Comparison of ENCODE assay signal across 22 cellular contexts in the genomic region with DNA sequence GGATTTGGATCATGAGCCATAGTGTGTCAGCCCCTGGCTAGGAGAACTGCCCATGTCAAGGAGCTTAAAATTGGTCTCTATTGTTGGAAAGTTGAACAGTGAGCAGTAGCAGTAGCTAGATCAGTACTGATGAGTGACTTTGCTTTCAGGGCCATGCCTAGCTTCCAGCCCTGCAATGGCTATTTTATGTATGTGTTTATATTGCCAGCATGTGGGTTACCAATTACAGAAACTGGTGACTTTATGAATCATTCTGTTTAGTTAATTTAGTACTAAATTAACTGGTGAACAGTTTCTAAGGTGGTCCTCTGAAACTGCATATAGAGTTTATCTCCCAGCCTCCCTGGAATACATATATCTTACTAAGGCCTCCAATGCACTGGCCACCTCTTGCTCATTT.
"Had no signal": no experiment of that assay in that cellular context is flagged by ENCODE, and none has a peak within 500 bp of the region (broad histone marks: within the 10 kb centered on the region; RNA-seq: fewer than 3 reads in every experiment).

No MANE protein-coding gene starts in this region.

- H3K4me3 Mint-ChIP-seq: activated B cell treated with CpG ODN at 0.5 μM for 24 hours; activated CD4-positive, alpha-beta memory T cell treated with anti-CD3 and anti-CD28 coated beads for 36 hours; activated CD4-positive, alpha-beta T cell treated with anti-CD3 and anti-CD28 coated beads, Interleukin-2, amount 10 ng/mL, durations not matched to agents 7 days and 5 days; activated naive CD8-positive, alpha-beta T cell treated with anti-CD3 and anti-CD28 coated beads, Interleukin-2, amount 50 U/mL, for 24 hours; activated T-cell treated with anti-CD3 and anti-CD28 coated beads, Interleukin-2, amount 50 U/mL, for 4 hours; T-helper 1 cell treated with Interleukin-12 subunit alpha and Interleukin-12 subunit beta and Interleukin-4 antibody, amounts not matched to agents 30 μg/mL and 1 μg/mL, for 36 hours had no signal

- H3K9me3 Mint-ChIP-seq: activated B cell treated with CpG ODN at 0.5 μM for 24 hours; activated CD4-positive, alpha-beta memory T cell treated with anti-CD3 and anti-CD28 coated beads for 36 hours; activated CD4-positive, alpha-beta T cell treated with anti-CD3 and anti-CD28 coated beads, Interleukin-2, amount 10 ng/mL, durations not matched to agents 7 days and 5 days; activated naive CD4-positive, alpha-beta T cell treated with anti-CD3 and anti-CD28 coated beads, Interleukin-2, amount 50 U/mL, for 72 hours; activated naive CD8-positive, alpha-beta T cell treated with anti-CD3 and anti-CD28 coated beads, Interleukin-2, amount 50 U/mL, for 24 hours; activated T-cell treated with anti-CD3 and anti-CD28 coated beads, Interleukin-2, amount 50 U/mL, for 4 hours; T-helper 1 cell treated with Interleukin-12 subunit alpha and Interleukin-12 subunit beta and Interleukin-4 antibody, amounts not matched to agents 30 μg/mL and 1 μg/mL, for 36 hours had no signal

- H3K36me3 Mint-ChIP-seq: activated CD4-positive, alpha-beta memory T cell treated with anti-CD3 and anti-CD28 coated beads for 36 hours; activated naive CD4-positive, alpha-beta T cell treated with anti-CD3 and anti-CD28 coated beads, Interleukin-2, amount 50 U/mL, for 72 hours had no signal

- H3K27ac Mint-ChIP-seq: activated B cell treated with CpG ODN at 0.5 μM for 24 hours; activated CD4-positive, alpha-beta memory T cell treated with anti-CD3 and anti-CD28 coated beads for 36 hours; activated CD4-positive, alpha-beta T cell treated with anti-CD3 and anti-CD28 coated beads, Interleukin-2, amount 10 ng/mL, durations not matched to agents 7 days and 5 days; activated naive CD4-positive, alpha-beta T cell treated with anti-CD3 and anti-CD28 coated beads, Interleukin-2, amount 50 U/mL, for 72 hours; activated naive CD8-positive, alpha-beta T cell treated with anti-CD3 and anti-CD28 coated beads, Interleukin-2, amount 50 U/mL, for 24 hours; T-helper 1 cell treated with Interleukin-12 subunit alpha and Interleukin-12 subunit beta and Interleukin-4 antibody, amounts not matched to agents 30 μg/mL and 1 μg/mL, for 36 hours had no signal

- H3K4me1 Mint-ChIP-seq: activated CD4-positive, alpha-beta T cell treated with anti-CD3 and anti-CD28 coated beads, Interleukin-2, amount 10 ng/mL, durations not matched to agents 7 days and 5 days; activated naive CD8-positive, alpha-beta T cell treated with anti-CD3 and anti-CD28 coated beads, Interleukin-2, amount 50 U/mL, for 24 hours had no signal

- ATAC-seq: activated naive CD4-positive, alpha-beta T cell treated with anti-CD3 and anti-CD28 coated beads, Interleukin-2, amount 50 U/mL, for 72 hours; activated naive CD8-positive, alpha-beta T cell treated with anti-CD3 and anti-CD28 coated beads, Interleukin-2, amount 50 U/mL, for 24 hours; activated T-cell treated with anti-CD3 and anti-CD28 coated beads, Interleukin-2, amount 50 U/mL, for 4 hours; body of pancreas; PC-3 had no signal

- H3K27me3 Mint-ChIP-seq: activated B cell treated with CpG ODN at 0.5 μM for 24 hours; activated CD4-positive, alpha-beta memory T cell treated with anti-CD3 and anti-CD28 coated beads for 36 hours; activated CD4-positive, alpha-beta T cell treated with anti-CD3 and anti-CD28 coated beads, Interleukin-2, amount 10 ng/mL, durations not matched to agents 7 days and 5 days; activated naive CD8-positive, alpha-beta T cell treated with anti-CD3 and anti-CD28 coated beads, Interleukin-2, amount 50 U/mL, for 24 hours had no signal

- DNase-seq: activated B cell treated with CpG ODN at 0.5 μM for 24 hours; activated CD4-positive, alpha-beta memory T cell treated with anti-CD3 and anti-CD28 coated beads for 36 hours; activated CD4-positive, alpha-beta T cell treated with anti-CD3 and anti-CD28 coated beads for 1 hour; activated CD4-positive, alpha-beta T cell treated with anti-CD3 and anti-CD28 coated beads, Interleukin-2, amount 10 ng/mL, durations not matched to agents 7 days and 5 days; activated CD8-positive, alpha-beta memory T cell treated with anti-CD3 and anti-CD28 coated beads for 24 hours; activated effector memory CD4-positive, alpha-beta T cell treated with anti-CD3 and anti-CD28 coated beads, Interleukin-2, amount 50 U/mL, for 16 hours; activated naive CD4-positive, alpha-beta T cell treated with Interleukin-2 at 50 U/mL for 16 hours; activated naive CD8-positive, alpha-beta T cell treated with anti-CD3 and anti-CD28 coated beads, Interleukin-2, amount 50 U/mL, for 24 hours; activated T-cell treated with anti-CD3 and anti-CD28 coated beads, Interleukin-2, amount 50 U/mL, for 4 hours; amniotic stem cell; body of pancreas; central memory CD4-positive, alpha-beta T cell; NCI-H1092; NCI-H1436; NCI-H1694 treated with DMSO at 0.1 percent for 48 hours; NCI-H2029 treated with DMSO at 0.1 percent for 48 hours; NCI-H524; PC-3; SHP77; T1000 had no signal
